In genomic region chr4:25862411-25863346, GRCh38 we compare ENCODE assay signal across 8 cellular contexts. TPM values are rescaled to one million over a fixed set of nuclear protein-coding genes. Genes with fewer than 3 reads are reported as not detected.
A peak's percentile ranks its signal among the peaks of the same experiment; 100 is the strongest.
DNase-seq lines count a peak whose midpoint lies in the region; ATAC-seq and TF ChIP-seq lines count a peak whose summit lies in the region.

SEL1L3 (minus strand) TSS chr4:25862988; CDS start chr4:25862836, 152 bp downstream.

- H3K27ac ChIP-seq in effector memory CD4-positive, alpha-beta T cell (ENCODE audit: insufficient read depth, low read length, poor library complexity, severe bottlenecking) = peak within 1 kb of the TSS; percentile 79

- no peaks in the 10 kb centered on the region for H3K27me3 ChIP-seq in MG63
- no peaks in the 10 kb centered on the region for H3K27me3 ChIP-seq in effector memory CD4-positive, alpha-beta T cell (replicated peaks; ENCODE audit: control insufficient read depth, insufficient read depth, low read length, poor library complexity, severe bottlenecking)

- peak; percentile 35 for ATAC-seq in GM21367 (IDR thresholded peaks at IDR 0.05; ENCODE audit: unreplicated experiment)
- ATAC-seq in activated CD8-positive, alpha-beta T cell treated with anti-CD3 and anti-CD28 coated beads for 36 hours = peak; percentile 43

- DNase-seq in CD1c-positive myeloid dendritic cell (ENCODE audit: extremely low spot score) (peak; percentile 45), MG63 (peak; percentile 53), mucosa of gallbladder (ENCODE audit: low spot score) (peak; percentile 45), dedifferentiated amniotic fluid mesenchymal stem cell (ENCODE audit: extremely low spot score) (no peak)
- peak; percentile 60 for DNase-seq in activated CD8-positive, alpha-beta T cell treated with anti-CD3 and anti-CD28 coated beads for 36 hours
- peak; percentile 37 to 42 (median 41) for DNase-seq in effector memory CD4-positive, alpha-beta T cell

- TF ChIP-seq CTCF in activated CD8-positive, alpha-beta T cell treated with anti-CD3 and anti-CD28 coated beads for 36 hours (IDR thresholded peaks at IDR 0.05) = no peak

- no peaks in the 10 kb centered on the region for H3K27me3 Mint-ChIP-seq in activated CD8-positive, alpha-beta T cell treated with anti-CD3 and anti-CD28 coated beads for 36 hours
- H3K27me3 Mint-ChIP-seq in stimulated activated naive CD8-positive, alpha-beta T cell treated with anti-CD3 and anti-CD28 coated beads, Interleukin-15, Interleukin-2, amounts not matched to agents 100 ng/mL and 50 ng/mL, for 24 hours = no peaks in the 10 kb centered on the region

- peak within 1 kb of the TSS; percentile 98 for H3K27ac Mint-ChIP-seq in activated CD8-positive, alpha-beta T cell treated with anti-CD3 and anti-CD28 coated beads for 36 hours
- peak within 1 kb of the TSS; percentile 96 for H3K27ac Mint-ChIP-seq in stimulated activated naive CD8-positive, alpha-beta T cell treated with anti-CD3 and anti-CD28 coated beads, Interleukin-15, Interleukin-2, amounts not matched to agents 100 ng/mL and 50 ng/mL, for 24 hours

- POLR2A ChIA-PET in activated CD8-positive, alpha-beta T cell treated with anti-CD3 and anti-CD28 coated beads for 36 hours (lab: Charles Lee) = interaction anchor here (1.0 to 1.6 kb wide), 2 partner anchors 13 to 51 kb away, joined by 3 to 7 read pairs; partner anchors contain the start of gene SMIM20

- peaks cover 28% of the 10 kb centered on the region for H3K4me1 ChIP-seq in effector memory CD4-positive, alpha-beta T cell (ENCODE audit: control insufficient read depth, insufficient read depth, low read length, poor library complexity, severe bottlenecking)

- no peaks in the 10 kb centered on the region for H3K9me3 Mint-ChIP-seq in activated CD8-positive, alpha-beta T cell treated with anti-CD3 and anti-CD28 coated beads for 36 hours
- no peaks in the 10 kb centered on the region for H3K9me3 Mint-ChIP-seq in stimulated activated naive CD8-positive, alpha-beta T cell treated with anti-CD3 and anti-CD28 coated beads, Interleukin-15, Interleukin-2, amounts not matched to agents 100 ng/mL and 50 ng/mL, for 24 hours

- H3K4me3 ChIP-seq in MG63 = peak within 1 kb of the TSS; percentile 62
- peak within 1 kb of the TSS; percentile 84 for H3K4me3 ChIP-seq in effector memory CD4-positive, alpha-beta T cell (ENCODE audit: insufficient read depth, low read depth, low read length, poor library complexity, severe bottlenecking)

- CTCF ChIA-PET in activated CD8-positive, alpha-beta T cell treated with anti-CD3 and anti-CD28 coated beads for 36 hours (lab: Charles Lee) = interaction anchor here (1.1 to 2.5 kb wide), 3 partner anchors 9 to 550 kb away, joined by 3 to 8 read pairs (median 3); partner anchors contain the start of gene ZCCHC4

- peaks cover 40% of the 10 kb centered on the region for H3K4me1 Mint-ChIP-seq in activated CD8-positive, alpha-beta T cell treated with anti-CD3 and anti-CD28 coated beads for 36 hours (ENCODE audit: low read depth)
- H3K4me1 Mint-ChIP-seq in stimulated activated naive CD8-positive, alpha-beta T cell treated with anti-CD3 and anti-CD28 coated beads, Interleukin-15, Interleukin-2, amounts not matched to agents 100 ng/mL and 50 ng/mL, for 24 hours (ENCODE audit: low read depth) = peaks cover 46% of the 10 kb centered on the region

- no peaks in the 10 kb centered on the region for H3K9me3 ChIP-seq in MG63
- no peaks in the 10 kb centered on the region for H3K9me3 ChIP-seq in effector memory CD4-positive, alpha-beta T cell (ENCODE audit: control insufficient read depth, low read length)

- no peaks in the 10 kb centered on the region; the same call in 1 of the 2 replicates for H3K36me3 ChIP-seq in MG63
- no peaks in the 10 kb centered on the region for H3K36me3 ChIP-seq in effector memory CD4-positive, alpha-beta T cell (ENCODE audit: control insufficient read depth, insufficient read depth, low read length)

- H3K4me3 Mint-ChIP-seq in activated CD8-positive, alpha-beta T cell treated with anti-CD3 and anti-CD28 coated beads for 36 hours = peak within 1 kb of the TSS; percentile 99
- H3K4me3 Mint-ChIP-seq in stimulated activated naive CD8-positive, alpha-beta T cell treated with anti-CD3 and anti-CD28 coated beads, Interleukin-15, Interleukin-2, amounts not matched to agents 100 ng/mL and 50 ng/mL, for 24 hours = peak within 1 kb of the TSS; percentile 94

- peaks cover 18% of the 10 kb centered on the region for H3K36me3 Mint-ChIP-seq in activated CD8-positive, alpha-beta T cell treated with anti-CD3 and anti-CD28 coated beads for 36 hours (ENCODE audit: low read depth)
- peaks cover 3% of the 10 kb centered on the region for H3K36me3 Mint-ChIP-seq in stimulated activated naive CD8-positive, alpha-beta T cell treated with anti-CD3 and anti-CD28 coated beads, Interleukin-15, Interleukin-2, amounts not matched to agents 100 ng/mL and 50 ng/mL, for 24 hours (ENCODE audit: low read depth)

- intact Hi-C loops in activated CD8-positive, alpha-beta T cell treated with anti-CD3 and anti-CD28 coated beads for 36 hours (cut with micrococcal nuclease) = loop anchor here (5.0 kb wide), 1 partner anchor 50 kb away; the partner anchor contains the start of gene SMIM20

RNA-seq across cellular contexts. Expression of gene SEL1L3, which starts in this region (rescaled TPM):
- total RNA-seq in MG63 (2014; rRNA removed; shearing (Covaris generic); ENCODE audit: low replicate concordance) = 37.6 and 65.3 TPM in 2 replicates
- 10 to 100 TPM; 34.8 to 36.9 TPM for total RNA-seq in activated CD8-positive, alpha-beta T cell treated with anti-CD3 and anti-CD28 coated beads for 36 hours
- total RNA-seq in mucosa of gallbladder = 221 TPM
